ENCODE assay signal across 8 cellular contexts in genomic region chr5:165526357-165526756, GRCh38.
"Had no signal": no experiment of that assay in that cellular context is flagged by ENCODE, and none has a peak within 500 bp of the region (broad histone marks: within the 10 kb centered on the region; RNA-seq: fewer than 3 reads in every experiment).

No MANE protein-coding gene starts in this region.

- H3K4me3 ChIP-seq: GM12878 had no signal

- ATAC-seq: GM12878 had no signal

- FAIRE-seq: G401.6, GM12878, GM12891, GM12892, GM18507, GM19239 had no signal

- DNase-seq: GDM1, GF-D8 had no signal
